17 cellular contexts compared by ENCODE assay signal in genomic region chr11:93730108-93731107, GRCh38. TPM values are rescaled to one million over a fixed set of nuclear protein-coding genes. Genes with fewer than 3 reads are reported as not detected.
DNase-seq lines count a peak whose midpoint lies in the region; TF ChIP-seq lines count a peak whose summit lies in the region.
"Had no signal": no experiment of that assay in that cellular context is flagged by ENCODE, and none has a peak within 500 bp of the region (broad histone marks: within the 10 kb centered on the region; RNA-seq: fewer than 3 reads in every experiment).

No MANE protein-coding gene starts in this region.

- H3K27ac Mint-ChIP-seq in T-helper 2 cell treated with Interferon-gamma antibody and Interleukin-4, amounts not matched to agents 5 μg/mL and 100 μg/mL, for 36 hours: peak overlapping the region; percentile 60
- H3K27ac Mint-ChIP-seq in activated CD4-positive, alpha-beta memory T cell treated with anti-CD3 and anti-CD28 coated beads for 36 hours: peak overlapping the region; percentile 43

- H3K27ac ChIP-seq in GM23248 (peak overlapping the region; percentile 13; the same call in 1 of the 2 replicates), mesenchymal stem cell (ENCODE audit: low read length, poor library complexity, severe bottlenecking) (no peak overlapping the region)
- H3K27ac ChIP-seq: SJSA1, tibial nerve had no signal

- H3K4ac ChIP-seq in mesenchymal stem cell (ENCODE audit: low read depth in 1 of 2, low read length in 2 of 2): no peak overlapping the region

- H3K4me1 Mint-ChIP-seq in T-helper 2 cell treated with Interferon-gamma antibody and Interleukin-4, amounts not matched to agents 5 μg/mL and 100 μg/mL, for 36 hours (ENCODE audit: low read depth): peaks cover 20% of the 10 kb centered on the region
- peaks cover 31% of the 10 kb centered on the region for H3K4me1 Mint-ChIP-seq in activated CD4-positive, alpha-beta memory T cell treated with anti-CD3 and anti-CD28 coated beads for 36 hours (ENCODE audit: low read depth)

- no peaks in the 10 kb centered on the region for H3K27me3 ChIP-seq in GM23248 (replicated peaks; ENCODE audit: insufficient read depth)
- no peaks in the 10 kb centered on the region for H3K27me3 ChIP-seq in mesenchymal stem cell (ENCODE audit: control insufficient read depth in 1 of 2, insufficient read depth in 1 of 2, low read length in 2 of 2)
- H3K27me3 ChIP-seq: SJSA1, tibial nerve had no signal

- H3K9me2 ChIP-seq in GM23248 (ENCODE audit: insufficient read depth): no peaks in the 10 kb centered on the region

- peaks cover 2% of the 10 kb centered on the region for H3K79me1 ChIP-seq in mesenchymal stem cell (replicated peaks; ENCODE audit: low read length, poor library complexity, severe bottlenecking)

- H2BK12ac ChIP-seq in mesenchymal stem cell (ENCODE audit: low read length in 2 of 2): no peak overlapping the region

- H3K23ac ChIP-seq in mesenchymal stem cell (ENCODE audit: low read length in 2 of 2): no peak overlapping the region

- no peak overlapping the region for H3K14ac ChIP-seq in mesenchymal stem cell (ENCODE audit: low read length in 2 of 2)

- peaks cover 100% of the 10 kb centered on the region for H3F3A ChIP-seq in GM23248 (ENCODE audit: insufficient read depth)

- 95 to 97% methylated on average over 5 of the region's 5 CpGs for WGBS in GM23248 (ENCODE audit: low coverage in 1 of 2, low lambda C conversion rate in 2 of 2, missing lambda C conversion rate in 2 of 2), 2 experiments
- WGBS in mesenchymal stem cell: over 99% methylated on average over 3 of the region's 5 CpGs

- no peak overlapping the region for H2AFZ ChIP-seq in GM23248
- H2AFZ ChIP-seq in mesenchymal stem cell (ENCODE audit: low read depth, low read length): no peak overlapping the region

- H2AK5ac ChIP-seq in mesenchymal stem cell (ENCODE audit: low read length, severe bottlenecking): no peak overlapping the region

- in situ Hi-C loops in GM23248 (cut with MboI): no loop called here
- in situ Hi-C loops in GM13976 (cut with MboI; ENCODE audit: low sequenced_read_pairs, unreplicated experiment): no loop called here

- no peak overlapping the region for H3K4me3 ChIP-seq in GM23248
- no peak overlapping the region for H3K4me3 ChIP-seq in mesenchymal stem cell (ENCODE audit: insufficient read depth in 1 of 2, low read depth in 1 of 2, low read length in 2 of 2)
- H3K4me3 ChIP-seq: SJSA1, tibial nerve had no signal

- peaks cover 82% of the 10 kb centered on the region for H3K36me3 Mint-ChIP-seq in T-helper 2 cell treated with Interferon-gamma antibody and Interleukin-4, amounts not matched to agents 5 μg/mL and 100 μg/mL, for 36 hours (ENCODE audit: low read depth)
- peaks cover 69% of the 10 kb centered on the region for H3K36me3 Mint-ChIP-seq in activated CD4-positive, alpha-beta memory T cell treated with anti-CD3 and anti-CD28 coated beads for 36 hours

- no peak overlapping the region for H3K18ac ChIP-seq in mesenchymal stem cell (ENCODE audit: low read depth in 1 of 2, low read length in 2 of 2)

- TF ChIP-seq CTCF in GM13976 (IDR thresholded peaks at IDR 0.05; ENCODE audit: borderline replicate concordance, control extremely low read depth, extremely low read depth, insufficient read depth, missing control alignments): no peak

- no peak overlapping the region for H2BK120ac ChIP-seq in mesenchymal stem cell (ENCODE audit: low read depth, low read length)

- H3K27me3 Mint-ChIP-seq in T-helper 2 cell treated with Interferon-gamma antibody and Interleukin-4, amounts not matched to agents 5 μg/mL and 100 μg/mL, for 36 hours (ENCODE audit: low read depth): no peaks in the 10 kb centered on the region
- no peaks in the 10 kb centered on the region for H3K27me3 Mint-ChIP-seq in activated CD4-positive, alpha-beta memory T cell treated with anti-CD3 and anti-CD28 coated beads for 36 hours
- H3K27me3 Mint-ChIP-seq: CD8-positive, alpha-beta memory T cell had no signal

- H3K4me2 ChIP-seq in GM23248 (ENCODE audit: unreplicated experiment): no peak overlapping the region
- no peak overlapping the region for H3K4me2 ChIP-seq in mesenchymal stem cell (ENCODE audit: low read length, poor library complexity, severe bottlenecking)

- H3K4me1 ChIP-seq in GM23248 (ENCODE audit: insufficient read depth): peaks cover 14% of the 10 kb centered on the region
- H3K4me1 ChIP-seq in mesenchymal stem cell (ENCODE audit: control insufficient read depth, insufficient read depth, low read depth, low read length): peaks cover 4% of the 10 kb centered on the region
- H3K4me1 ChIP-seq: SJSA1 had no signal

- POLR2A ChIA-PET in activated CD4-positive, alpha-beta memory T cell treated with anti-CD3 and anti-CD28 coated beads for 36 hours (lab: Charles Lee): interaction anchor here (0.9 to 3.8 kb wide), 3 partner anchors 10 to 41 kb away, joined by 3 to 28 read pairs (median 4); partner anchors contain the start of genes C11orf54 and TAF1D

- H3K36me3 ChIP-seq in GM23248 (ENCODE audit: low read depth) (peaks cover 81% of the 10 kb centered on the region), mesenchymal stem cell (ENCODE audit: control insufficient read depth in 1 of 2, insufficient read depth in 2 of 2, low read depth in 1 of 2, low read length in 2 of 2) (peaks cover 14 to 96% of the 10 kb centered on the region in 2 experiments)

- CTCF ChIA-PET in activated CD4-positive, alpha-beta memory T cell treated with anti-CD3 and anti-CD28 coated beads for 36 hours (lab: Charles Lee): interaction anchor here (0.9 kb wide), 1 partner anchor 53 kb away, joined by 3 read pairs; the partner anchor contains the start of gene MED17

- no peak overlapping the region for H2BK5ac ChIP-seq in mesenchymal stem cell (ENCODE audit: low read depth, low read length, poor library complexity, severe bottlenecking)

- H3K79me2 ChIP-seq in GM23248 (ENCODE audit: insufficient read depth): peaks cover 29% of the 10 kb centered on the region

- no peaks in the 10 kb centered on the region; the same call in 1 of the 2 replicates for H4K20me1 ChIP-seq in GM23248 (ENCODE audit: insufficient read depth)

- H4K8ac ChIP-seq in mesenchymal stem cell (ENCODE audit: low read length): no peak overlapping the region

- H3K9me3 Mint-ChIP-seq in T-helper 2 cell treated with Interferon-gamma antibody and Interleukin-4, amounts not matched to agents 5 μg/mL and 100 μg/mL, for 36 hours: no peaks in the 10 kb centered on the region
- H3K9me3 Mint-ChIP-seq in activated CD4-positive, alpha-beta memory T cell treated with anti-CD3 and anti-CD28 coated beads for 36 hours: no peaks in the 10 kb centered on the region
- H3K9me3 Mint-ChIP-seq: CD8-positive, alpha-beta memory T cell had no signal

- H4K91ac ChIP-seq in mesenchymal stem cell (ENCODE audit: low read length): no peak overlapping the region

- no peaks in the 10 kb centered on the region for H3K9me3 ChIP-seq in GM23248 (ENCODE audit: low read depth)
- H3K9me3 ChIP-seq in mesenchymal stem cell (ENCODE audit: control insufficient read depth, low read length): no peaks in the 10 kb centered on the region
- H3K9me3 ChIP-seq: SJSA1, tibial nerve had no signal

- no peak for DNase-seq in T-helper 2 cell treated with Interferon-gamma antibody and Interleukin-4, amounts not matched to agents 5 μg/mL and 100 μg/mL, for 36 hours (ENCODE audit: low spot score)
- no peak for DNase-seq in T-helper 2 cell
- DNase-seq in GM23248: no peak
- DNase-seq in activated CD4-positive, alpha-beta memory T cell treated with anti-CD3 and anti-CD28 coated beads for 36 hours: no peak
- no peak for DNase-seq in mesenchymal stem cell
- DNase-seq in mucosa of gallbladder (ENCODE audit: low spot score): no peak
- no peak for DNase-seq in GM13976 (ENCODE audit: low spot score)
- no peak for DNase-seq in NCI-H2171 treated with DMSO at 0.1 percent for 48 hours (lab: John Stamatoyannopoulos, UW)
- DNase-seq: CD8-positive, alpha-beta memory T cell; effector CD8-positive, alpha-beta T cell; HCEC 1CT; hippocampal formation; NCI-H1105 treated with DMSO at 0.1 percent for 48 hours; NCI-H2227 treated with DMSO at 0.1 percent for 48 hours; stimulated activated CD4-positive, alpha-beta T cell treated with anti-CD3 and anti-CD28 coated beads, Interleukin-4, amount 100 ng/mL, for 24 hours had no signal

- H3K9ac ChIP-seq in GM23248 (no peak overlapping the region), mesenchymal stem cell (ENCODE audit: low read length) (peak overlapping the region; percentile 1)

- no peak overlapping the region for H3K4me3 Mint-ChIP-seq in T-helper 2 cell treated with Interferon-gamma antibody and Interleukin-4, amounts not matched to agents 5 μg/mL and 100 μg/mL, for 36 hours
- no peak overlapping the region for H3K4me3 Mint-ChIP-seq in activated CD4-positive, alpha-beta memory T cell treated with anti-CD3 and anti-CD28 coated beads for 36 hours
- H3K4me3 Mint-ChIP-seq: CD8-positive, alpha-beta memory T cell had no signal

- no peak overlapping the region for H2BK15ac ChIP-seq in mesenchymal stem cell (ENCODE audit: low read depth, poor library complexity, severe bottlenecking)

- intact Hi-C loops in activated CD4-positive, alpha-beta memory T cell treated with anti-CD3 and anti-CD28 coated beads for 36 hours (cut with micrococcal nuclease): no loop called here

RNA-seq across cellular contexts. Expression of gene TAF1D, which starts 10.9 kb away (rescaled TPM):
- total RNA-seq in GM23248 (2014; rRNA removed; shearing (Covaris generic)): 124 and 127 TPM in 2 replicates
- 48.0 and 60.7 TPM in 2 replicates for polyA plus RNA-seq in GM23248 (2016; fragmentation: Nextera tagmentation; extraction: Ambion mirVana)
- 100 to 1,000 TPM; 325 to 342 TPM for total RNA-seq in activated CD4-positive, alpha-beta memory T cell treated with anti-CD3 and anti-CD28 coated beads for 36 hours
- 117 TPM for polyA plus RNA-seq in mesenchymal stem cell (2013, experiment 1 of 2)
- polyA plus RNA-seq in mesenchymal stem cell (2013, experiment 2 of 2): 120 TPM
- total RNA-seq in mucosa of gallbladder: 85.1 TPM

RNA-seq across cellular contexts. Expression of gene C11orf54, which starts 11.1 kb away (rescaled TPM):
- total RNA-seq in GM23248 (2014; rRNA removed; shearing (Covaris generic)): 12.5 and 13.7 TPM in 2 replicates
- polyA plus RNA-seq in GM23248 (2016; fragmentation: Nextera tagmentation; extraction: Ambion mirVana): 13.5 and 16.1 TPM in 2 replicates
- total RNA-seq in activated CD4-positive, alpha-beta memory T cell treated with anti-CD3 and anti-CD28 coated beads for 36 hours: 10 to 100 TPM; 21.6 to 23.7 TPM
- 8.9 TPM for polyA plus RNA-seq in mesenchymal stem cell (2013, experiment 1 of 2)
- 9.0 TPM for polyA plus RNA-seq in mesenchymal stem cell (2013, experiment 2 of 2)
- 124 TPM for total RNA-seq in mucosa of gallbladder

RNA-seq across cellular contexts. Expression of gene MED17, which starts 53.7 kb away (rescaled TPM):
- 22.4 and 25.4 TPM in 2 replicates for total RNA-seq in GM23248 (2014; rRNA removed; shearing (Covaris generic))
- polyA plus RNA-seq in GM23248 (2016; fragmentation: Nextera tagmentation; extraction: Ambion mirVana): 19.5 and 22.2 TPM in 2 replicates
- 10 to 100 TPM; 32.3 to 34.7 TPM for total RNA-seq in activated CD4-positive, alpha-beta memory T cell treated with anti-CD3 and anti-CD28 coated beads for 36 hours
- polyA plus RNA-seq in mesenchymal stem cell (2013, experiment 1 of 2): 15.4 TPM
- polyA plus RNA-seq in mesenchymal stem cell (2013, experiment 2 of 2): 18.2 TPM
- 36.5 TPM for total RNA-seq in mucosa of gallbladder
